In genomic region chr11:7604331-7604973, GRCh38 we compare ENCODE assay signal across 22 cellular contexts.
DNase-seq lines count a peak whose midpoint lies in the region; ATAC-seq, FAIRE-seq and TF ChIP-seq lines count a peak whose summit lies in the region.
"Had no signal": no experiment of that assay in that cellular context is flagged by ENCODE, and none has a peak within 500 bp of the region (broad histone marks: within the 10 kb centered on the region; RNA-seq: fewer than 3 reads in every experiment).

No MANE protein-coding gene starts in this region.

- no peak overlapping the region for H2BK12ac ChIP-seq in neuronal stem cell (ENCODE audit: low read length)

- no peak overlapping the region for H2BK5ac ChIP-seq in neuronal stem cell (ENCODE audit: low read length)

- TF ChIP-seq RAD21 in A549 (conservative IDR thresholded peaks at IDR 0.05 in 1 of 2, IDR thresholded peaks at IDR 0.05 in 1 of 2): no peak

- TF ChIP-seq POLR2A in A549 (IDR thresholded peaks at IDR 0.05; ENCODE audit: low read length): no peak

- H3K4me3 ChIP-seq in A549 (no peak overlapping the region), neuronal stem cell (ENCODE audit: low read length in 2 of 2) (no peak overlapping the region)
- H3K4me3 ChIP-seq: BLaER1 treated with 17β-estradiol and CSF1 and Interleukin-3, amounts not matched to agents 10 nM and 100 nM; coronary artery; left ventricle myocardium inferior; SJCRH30; tibial nerve had no signal

- H3K27me3 ChIP-seq in neuronal stem cell (ENCODE audit: control insufficient read depth in 3 of 3, insufficient read depth in 3 of 3, low read depth in 1 of 3, low read length in 3 of 3): no peaks in the 10 kb centered on the region
- H3K27me3 ChIP-seq: BLaER1 treated with 17β-estradiol and CSF1 and Interleukin-3, amounts not matched to agents 10 nM and 100 nM; SJCRH30; tibial nerve had no signal

- no peak for TF ChIP-seq CTCF in A549 (IDR thresholded peaks at IDR 0.05)

- no peak overlapping the region for H2AFZ ChIP-seq in neuronal stem cell (ENCODE audit: low read length)

- H4K8ac ChIP-seq in neuronal stem cell (ENCODE audit: low read depth, low read length): peak overlapping the region; percentile 45

- H3K9me3 ChIP-seq in A549 (no peaks in the 10 kb centered on the region), neuronal stem cell (replicated peaks in 1 of 2; ENCODE audit: control insufficient read depth in 2 of 2, insufficient read depth in 1 of 2, low read depth in 1 of 2, low read length in 2 of 2) (no peaks in the 10 kb centered on the region)
- H3K9me3 ChIP-seq: BLaER1 treated with 17β-estradiol and CSF1 and Interleukin-3, amounts not matched to agents 10 nM and 100 nM; left ventricle myocardium inferior; SJCRH30; tibial nerve had no signal

- H3K4me2 ChIP-seq in A549 (peak overlapping the region; percentile 78), neuronal stem cell (ENCODE audit: insufficient read depth, low read length, poor library complexity, severe bottlenecking) (no peak overlapping the region)
- H3K4me2 ChIP-seq: BLaER1 treated with 17β-estradiol and CSF1 and Interleukin-3, amounts not matched to agents 10 nM and 100 nM had no signal

- H3K9me3 Mint-ChIP-seq in activated T-cell treated with anti-CD3 and anti-CD28 coated beads, Interleukin-2, amount 50 U/mL, for 4 hours: no peaks in the 10 kb centered on the region
- H3K9me3 Mint-ChIP-seq: activated CD4-positive, alpha-beta memory T cell treated with anti-CD3 and anti-CD28 coated beads, Interleukin-2, amount 10 ng/mL, durations not matched to agents 7 days and 5 days; activated naive CD4-positive, alpha-beta T cell treated with anti-CD3 and anti-CD28 coated beads, Interleukin-2, amount 50 U/mL, for 24 hours; activated T-cell treated with anti-CD3 and anti-CD28 coated beads, Interleukin-2, amount 50 U/mL, for 24 hours; WTC11 had no signal

- no peak overlapping the region for H3K4ac ChIP-seq in neuronal stem cell (ENCODE audit: low read length)

- no peak overlapping the region for H3K23ac ChIP-seq in neuronal stem cell (ENCODE audit: low read depth, low read length, poor library complexity)

- DNase-seq in A549 (ENCODE audit: low read depth in 1 of 2, low spot score in 1 of 2) (peak in 1 of 2 experiments; percentile 60), NCI-H226 (peak; percentile 88), glomerular endothelial cell (ENCODE audit: extremely low read depth, low read depth, low spot score) (peak; percentile 16), neuronal stem cell (ENCODE audit: low spot score) (no peak), NCI-H2171 treated with DMSO at 0.1 percent for 48 hours (lab: John Stamatoyannopoulos, UW) (no peak)
- DNase-seq in activated T-cell treated with anti-CD3 and anti-CD28 coated beads, Interleukin-2, amount 50 U/mL, for 4 hours: no peak
- DNase-seq: activated CD4-positive, alpha-beta memory T cell treated with anti-CD3 and anti-CD28 coated beads, Interleukin-2, amount 10 ng/mL, durations not matched to agents 7 days and 5 days; activated T-cell treated with anti-CD3 and anti-CD28 coated beads, Interleukin-2, amount 50 U/mL, for 24 hours; DMS153; KBM-7; left ventricle myocardium inferior; NCI-H1048; SJCRH30; T-helper 17 cell had no signal

- H3K14ac ChIP-seq in neuronal stem cell (ENCODE audit: low read length): no peak overlapping the region

- H3K27ac ChIP-seq in A549: peak overlapping the region; percentile 85 to 92
- H3K27ac ChIP-seq in neuronal stem cell (replicated peaks; ENCODE audit: low read length): no peak overlapping the region
- H3K27ac ChIP-seq: BLaER1 treated with 17β-estradiol and CSF1 and Interleukin-3, amounts not matched to agents 10 nM and 100 nM; left ventricle myocardium inferior had no signal

- no peak overlapping the region for H4K91ac ChIP-seq in neuronal stem cell (ENCODE audit: low read depth, low read length, poor library complexity)

- ATAC-seq in A549 (peak in 1 of 2 experiments; percentile 39; a peak in 3 of 6 replicates), HG02870 (IDR thresholded peaks at IDR 0.05; ENCODE audit: unreplicated experiment) (no peak), HG03571 (IDR thresholded peaks at IDR 0.05; ENCODE audit: unreplicated experiment) (no peak)
- no peak for ATAC-seq in activated T-cell treated with anti-CD3 and anti-CD28 coated beads, Interleukin-2, amount 50 U/mL, for 4 hours
- ATAC-seq: T-helper 17 cell, WTC11 had no signal

- H3K4me1 ChIP-seq in A549 (peaks cover 84% of the 10 kb centered on the region), neuronal stem cell (ENCODE audit: control insufficient read depth in 2 of 2, insufficient read depth in 1 of 2, low read depth in 1 of 2, low read length in 2 of 2) (peaks cover 0 to 7% of the 10 kb centered on the region in 2 donors)
- H3K4me1 ChIP-seq: SJCRH30 had no signal

- H3K18ac ChIP-seq in neuronal stem cell (ENCODE audit: low read length): no peak overlapping the region

- H3K79me1 ChIP-seq in neuronal stem cell (ENCODE audit: low read depth, low read length): no peaks in the 10 kb centered on the region

- no peak overlapping the region for H2AK5ac ChIP-seq in neuronal stem cell (ENCODE audit: low read depth, low read length)

- POLR2A ChIA-PET in A549 (lab: Yijun Ruan, JAX): no interaction called here

- TF ChIP-seq EP300 in A549 (IDR thresholded peaks at IDR 0.05): no peak

- H3K9ac ChIP-seq in neuronal stem cell (ENCODE audit: low read depth, low read length, poor library complexity): no peak overlapping the region
- H3K9ac ChIP-seq: BLaER1 treated with 17β-estradiol and CSF1 and Interleukin-3, amounts not matched to agents 10 nM and 100 nM had no signal

- 53% methylated on average over 4 of the region's 4 CpGs for WGBS in A549 (ENCODE audit: missing lambda C conversion rate)
- WGBS in neuronal stem cell (ENCODE audit: extremely low coverage in 2 of 2, insufficient read length in 2 of 2, insufficient replicate concordance in 1 of 2), 2 donors: 100% methylated on average over 1 of the region's 4 CpGs; no CpG with 5 or more reads in 1 of the 2 donors

- H3K27me3 Mint-ChIP-seq in activated T-cell treated with anti-CD3 and anti-CD28 coated beads, Interleukin-2, amount 50 U/mL, for 4 hours (ENCODE audit: low read depth): no peaks in the 10 kb centered on the region
- H3K27me3 Mint-ChIP-seq: activated CD4-positive, alpha-beta memory T cell treated with anti-CD3 and anti-CD28 coated beads, Interleukin-2, amount 10 ng/mL, durations not matched to agents 7 days and 5 days; activated naive CD4-positive, alpha-beta T cell treated with anti-CD3 and anti-CD28 coated beads, Interleukin-2, amount 50 U/mL, for 24 hours; activated T-cell treated with anti-CD3 and anti-CD28 coated beads, Interleukin-2, amount 50 U/mL, for 24 hours; T-helper 17 cell had no signal

- H3K4me1 Mint-ChIP-seq in activated T-cell treated with anti-CD3 and anti-CD28 coated beads, Interleukin-2, amount 50 U/mL, for 4 hours (ENCODE audit: low read depth): no peaks in the 10 kb centered on the region
- H3K4me1 Mint-ChIP-seq: activated naive CD4-positive, alpha-beta T cell treated with anti-CD3 and anti-CD28 coated beads, Interleukin-2, amount 50 U/mL, for 24 hours had no signal

- no peaks in the 10 kb centered on the region for H3K36me3 ChIP-seq in neuronal stem cell (replicated peaks in 1 of 2; ENCODE audit: control insufficient read depth in 2 of 2, insufficient read depth in 2 of 2, low read length in 2 of 2)
- H3K36me3 ChIP-seq: SJCRH30, tibial nerve had no signal

- FAIRE-seq in A549 (lab: Jason Lieb, UNC): no peak
- FAIRE-seq: frontal cortex had no signal

- peaks cover 2% of the 10 kb centered on the region for H3K36me3 Mint-ChIP-seq in activated T-cell treated with anti-CD3 and anti-CD28 coated beads, Interleukin-2, amount 50 U/mL, for 4 hours (ENCODE audit: insufficient read depth)
- H3K36me3 Mint-ChIP-seq: activated naive CD4-positive, alpha-beta T cell treated with anti-CD3 and anti-CD28 coated beads, Interleukin-2, amount 50 U/mL, for 24 hours had no signal

- no peak overlapping the region for H2BK15ac ChIP-seq in neuronal stem cell (ENCODE audit: low read length)

- H2BK120ac ChIP-seq in neuronal stem cell (ENCODE audit: low read depth, low read length): no peak overlapping the region

- no peak overlapping the region for H3K4me3 Mint-ChIP-seq in activated T-cell treated with anti-CD3 and anti-CD28 coated beads, Interleukin-2, amount 50 U/mL, for 4 hours
- H3K4me3 Mint-ChIP-seq: activated CD4-positive, alpha-beta memory T cell treated with anti-CD3 and anti-CD28 coated beads, Interleukin-2, amount 10 ng/mL, durations not matched to agents 7 days and 5 days; activated naive CD4-positive, alpha-beta T cell treated with anti-CD3 and anti-CD28 coated beads, Interleukin-2, amount 50 U/mL, for 24 hours; activated T-cell treated with anti-CD3 and anti-CD28 coated beads, Interleukin-2, amount 50 U/mL, for 24 hours; T-helper 17 cell; WTC11 had no signal

- CTCF ChIA-PET in A549 (lab: Yijun Ruan, JAX): interaction anchor here (0.6 to 5.8 kb wide), 4 partner anchors 26 to 1609 kb away, joined by 4 to 45 read pairs (median 6); no protein-coding TSS in a partner anchor

TF ChIP-seq in A549, 52 proteins besides CTCF, POLR2A, EP300 and RAD21:
- TF ChIP-seq ESRRA (IDR thresholded peaks at IDR 0.05; ENCODE audit: borderline replicate concordance, low read length): no peak
- peak; percentile 42 for TF ChIP-seq MAX (IDR thresholded peaks at IDR 0.05)
- TF ChIP-seq HOXB5 (CRISPR knock-in tag; IDR thresholded peaks at IDR 0.05): peak; percentile 78
- peak; percentile 55; the same call in 1 of the 2 replicates for TF ChIP-seq GATA3 (IDR thresholded peaks at IDR 0.05; ENCODE audit: borderline replicate concordance)

Comparison
In these comparisons a context has a peak if more than half of its experiments do, and no peak if none do; other contexts are left out.
1. DNase-seq: peak in NCI-H226 (single experiment) and glomerular endothelial cell (single experiment); none in neuronal stem cell (single experiment), activated T-cell treated with anti-CD3 and anti-CD28 coated beads, Interleukin-2, amount 50 U/mL, for 4 hours (single experiment) and NCI-H2171 treated with DMSO at 0.1 percent for 48 hours (single experiment).